ENCODE assay signal across 18 cellular contexts in the genomic region with DNA sequence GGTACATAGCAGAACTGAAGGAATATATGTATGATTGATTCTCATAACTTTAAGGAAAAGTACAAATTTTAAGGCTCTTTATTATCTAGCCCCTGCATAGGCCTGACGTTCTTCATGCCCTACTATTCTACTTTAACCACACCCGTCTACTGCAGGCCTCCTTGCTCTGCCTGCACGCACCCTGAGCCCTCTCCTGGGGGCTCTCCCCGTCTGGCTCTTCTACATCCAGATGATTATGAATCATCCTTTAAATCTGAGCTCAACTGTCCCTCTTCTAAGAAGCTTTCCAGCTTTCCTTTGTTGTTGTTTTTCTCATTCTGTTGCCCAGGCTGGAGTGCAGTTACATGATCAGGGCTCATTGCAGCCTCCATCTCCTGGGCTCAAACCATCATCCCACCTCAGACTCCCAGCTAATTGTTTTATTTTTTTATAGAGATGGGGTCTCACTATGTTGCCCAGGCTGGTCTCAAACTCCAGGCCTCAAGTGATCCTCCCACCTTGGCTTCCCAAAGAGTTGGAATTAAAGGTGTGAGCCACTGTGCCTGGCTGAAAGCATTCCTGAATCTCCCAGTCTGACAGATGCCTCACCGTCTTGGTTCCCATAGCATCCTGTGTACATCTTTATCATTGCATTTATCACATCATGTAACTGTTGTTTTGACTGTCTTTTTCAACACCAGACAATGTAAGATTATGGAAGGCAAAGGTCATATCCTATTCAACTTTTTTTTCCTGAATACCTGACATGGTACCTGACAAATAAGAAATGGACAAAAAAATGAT.
A peak's percentile ranks its signal among the peaks of the same experiment; 100 is the strongest.
DNase-seq lines count a peak whose midpoint lies in the region; ATAC-seq and TF ChIP-seq lines count a peak whose summit lies in the region.
"Had no signal": no experiment of that assay in that cellular context is flagged by ENCODE, and none has a peak within 500 bp of the region (broad histone marks: within the 10 kb centered on the region; RNA-seq: fewer than 3 reads in every experiment).

No MANE protein-coding gene starts in this region.

- H3K4me3 ChIP-seq in ACC112 (ENCODE audit: low read depth, low read length) (no peak overlapping the region), brain microvascular endothelial cell (ENCODE audit: low read depth, low read length) (no peak overlapping the region)
- H3K4me3 ChIP-seq: A549, GM23338, sigmoid colon had no signal

- no peak overlapping the region for H2AFZ ChIP-seq in ACC112 (ENCODE audit: low read length, unreplicated experiment)
- H2AFZ ChIP-seq: GM23338 had no signal

- peaks cover 3% of the 10 kb centered on the region; the same call in 1 of the 2 replicates for H3K36me3 ChIP-seq in ACC112 (ENCODE audit: insufficient read depth, low read length)
- no peaks in the 10 kb centered on the region for H3K36me3 ChIP-seq in brain microvascular endothelial cell (replicated peaks)

- DNase-seq in HUDEP-2 (lab: John Stamatoyannopoulos, UW; ENCODE audit: unreplicated experiment in 76 of 76) (peak in 56 of 76 experiments; percentile 0 to 63 (median 24)), brain microvascular endothelial cell (peak; percentile 64), iris pigment epithelial cell (ENCODE audit: low read depth) (peak; percentile 82), SIG-M5 treated with dmso at 0.1 percent for 504 hours (lab: John Stamatoyannopoulos, UW; ENCODE audit: unreplicated experiment) (no peak), NCI-H748 treated with DMSO at 0.1 percent for 48 hours (lab: John Stamatoyannopoulos, UW) (no peak)
- DNase-seq: activated CD4-positive, alpha-beta T cell treated with anti-CD3 and anti-CD28 coated beads, Interleukin-2, amount 50 U/mL, for 4 hours; activated T-cell treated with anti-CD3 and anti-CD28 coated beads, Interleukin-2, amount 50 U/mL, for 72 hours; cortex of kidney; Karpas-422; NCI-H2029 treated with DMSO at 0.1 percent for 48 hours; NCI-H774; sigmoid colon; T-helper 9 cell had no signal

- H3K27me3 ChIP-seq in ACC112 (ENCODE audit: insufficient read depth, low read length): no peaks in the 10 kb centered on the region
- H3K27me3 ChIP-seq in brain microvascular endothelial cell (replicated peaks): no peaks in the 10 kb centered on the region
- H3K27me3 ChIP-seq: sigmoid colon had no signal

- peak; percentile 4 for TF ChIP-seq CTCF in brain microvascular endothelial cell (IDR thresholded peaks at IDR 0.05; ENCODE audit: low read depth, low read length, missing control alignments)

- H3K4me1 ChIP-seq in ACC112 (ENCODE audit: control insufficient read depth, insufficient read depth, low read length, unreplicated experiment): peaks cover 40% of the 10 kb centered on the region
- H3K4me1 ChIP-seq: sigmoid colon had no signal

- H3K79me2 ChIP-seq in ACC112 (ENCODE audit: control insufficient read depth, insufficient read depth, low read length, unreplicated experiment): peaks cover 8% of the 10 kb centered on the region

- in situ Hi-C loops in brain microvascular endothelial cell (cut with HindIII; ENCODE audit: low pct_ligation_motif_present, low sequenced_read_pairs): no loop called here

- ATAC-seq in HG03025 (IDR thresholded peaks at IDR 0.05; ENCODE audit: low FRiP score, unreplicated experiment) (no peak), GM21381 (IDR thresholded peaks at IDR 0.05; ENCODE audit: unreplicated experiment) (no peak)
- ATAC-seq: activated T-cell treated with anti-CD3 and anti-CD28 coated beads, Interleukin-2, amount 50 U/mL, for 72 hours; GM23338 had no signal

- H3K27ac ChIP-seq in ACC112 (ENCODE audit: low read depth, low read length): peak overlapping the region; percentile 92
- peak overlapping the region; percentile 80 for H3K27ac ChIP-seq in brain microvascular endothelial cell
- H3K27ac ChIP-seq: sigmoid colon had no signal

Comparison
In these comparisons a context has a peak if more than half of its experiments do, and no peak if none do; other contexts are left out.
1. DNase-seq: peak in HUDEP-2 (56 of 76), brain microvascular endothelial cell (single experiment) and iris pigment epithelial cell (single experiment); none in SIG-M5 treated with dmso at 0.1 percent for 504 hours (single experiment) and NCI-H748 treated with DMSO at 0.1 percent for 48 hours (single experiment).